ENCODE assay signal across 13 cellular contexts in genomic region chr16:70689970-70690905, GRCh38. TPM values are rescaled to one million over a fixed set of nuclear protein-coding genes. Genes with fewer than 3 reads are reported as not detected.
DNase-seq lines count a peak whose midpoint lies in the region; ATAC-seq and TF ChIP-seq lines count a peak whose summit lies in the region.
"Had no signal": no experiment of that assay in that cellular context is flagged by ENCODE, and none has a peak within 500 bp of the region (broad histone marks: within the 10 kb centered on the region; RNA-seq: fewer than 3 reads in every experiment).

No MANE protein-coding gene starts in this region.

- peaks cover 32 to 72% of the 10 kb centered on the region in 2 donors for H3K4me1 ChIP-seq in adrenal gland (replicated peaks in 1 of 2)
- peaks cover 91 to 92% (median 91%) of the 10 kb centered on the region in 3 donors for H3K4me1 ChIP-seq in skeletal muscle tissue (ENCODE audit: control insufficient read depth in 3 of 3, insufficient read depth in 3 of 3, low read length in 3 of 3)

- TF ChIP-seq POLR2A in adrenal gland (IDR thresholded peaks at IDR 0.05): no peak

- peaks cover 2% of the 10 kb centered on the region for H3K4me1 Mint-ChIP-seq in CD4-positive, alpha-beta T cell (ENCODE audit: low read depth)
- peaks cover 2% of the 10 kb centered on the region for H3K4me1 Mint-ChIP-seq in activated CD4-positive, alpha-beta memory T cell treated with anti-CD3 and anti-CD28 coated beads, Interleukin-2, amount 10 ng/mL, durations not matched to agents 7 days and 5 days

- H3K36me3 Mint-ChIP-seq in CD4-positive, alpha-beta T cell (ENCODE audit: low read depth): no peaks in the 10 kb centered on the region
- no peaks in the 10 kb centered on the region for H3K36me3 Mint-ChIP-seq in activated CD4-positive, alpha-beta memory T cell treated with anti-CD3 and anti-CD28 coated beads, Interleukin-2, amount 10 ng/mL, durations not matched to agents 7 days and 5 days (ENCODE audit: low read depth)

- H3K27ac ChIP-seq in CD4-positive, alpha-beta T cell (ENCODE audit: low read depth, low read length): no peak overlapping the region
- H3K27ac ChIP-seq in adrenal gland: peak overlapping the region in 4 of 5 donors; percentile 70 to 96 (median 87)
- peak overlapping the region; percentile 96 for H3K27ac ChIP-seq in layer of hippocampus (ENCODE audit: low read depth, low read length)
- peak overlapping the region; percentile 96 for H3K27ac ChIP-seq in skeletal muscle tissue (ENCODE audit: low read depth, low read length)

- WGBS in adrenal gland, 4 donors: 84 to 89% (median 87%) methylated on average over 7 to 16 of the region's 16 CpGs

- POLR2A ChIA-PET in CD4-positive, alpha-beta T cell (lab: Charles Lee): no interaction called here
- POLR2A ChIA-PET in activated CD4-positive, alpha-beta memory T cell treated with anti-CD3 and anti-CD28 coated beads, Interleukin-2, amount 10 ng/mL, durations not matched to agents 7 days and 5 days (lab: Charles Lee): no interaction called here

- no peaks in the 10 kb centered on the region for H3K36me3 ChIP-seq in adrenal gland (replicated peaks in 1 of 2)
- no peaks in the 10 kb centered on the region for H3K36me3 ChIP-seq in skeletal muscle tissue (ENCODE audit: control insufficient read depth in 3 of 3, insufficient read depth in 3 of 3, low read length in 3 of 3)

- intact Hi-C loops in CD4-positive, alpha-beta T cell (cut with DNase I, micrococcal nuclease): no loop called here
- intact Hi-C loops in adrenal gland (cut with DNase I): no loop called here

- TF ChIP-seq CTCF in CD4-positive, alpha-beta T cell (IDR thresholded peaks at IDR 0.05): no peak
- TF ChIP-seq CTCF in adrenal gland (IDR thresholded peaks at IDR 0.05): no peak

- H3K27me3 ChIP-seq in CD4-positive, alpha-beta T cell (ENCODE audit: control insufficient read depth, insufficient read depth, low read length): peaks cover 2% of the 10 kb centered on the region
- H3K27me3 ChIP-seq in adrenal gland (no peaks in the 10 kb centered on the region), layer of hippocampus (ENCODE audit: control insufficient read depth, insufficient read depth, low read length) (no peaks in the 10 kb centered on the region), skeletal muscle tissue (ENCODE audit: control insufficient read depth in 3 of 3, insufficient read depth in 3 of 3, low read length in 3 of 3) (no peaks in the 10 kb centered on the region)

- H3K9ac ChIP-seq in skeletal muscle tissue (ENCODE audit: low read depth in 1 of 3, low read length in 3 of 3): peak overlapping the region; percentile 50 to 82 (median 70)

- no peak overlapping the region for H3K27ac Mint-ChIP-seq in CD4-positive, alpha-beta T cell
- no peak overlapping the region for H3K27ac Mint-ChIP-seq in activated CD4-positive, alpha-beta memory T cell treated with anti-CD3 and anti-CD28 coated beads, Interleukin-2, amount 10 ng/mL, durations not matched to agents 7 days and 5 days
- H3K27ac Mint-ChIP-seq: dendritic cell treated with granulocyte-macrophage colony-stimulating factor and Interleukin-4, amounts not matched to agents 40 ng/mL and 50 ng/mL, for 4 days had no signal

- H3K9me3 ChIP-seq in CD4-positive, alpha-beta T cell (ENCODE audit: control insufficient read depth, low read length): no peaks in the 10 kb centered on the region
- no peaks in the 10 kb centered on the region for H3K9me3 ChIP-seq in adrenal gland (replicated peaks in 1 of 3)
- no peaks in the 10 kb centered on the region for H3K9me3 ChIP-seq in skeletal muscle tissue (ENCODE audit: control insufficient read depth in 3 of 3, low read length in 3 of 3)

- no peak for ATAC-seq in CD4-positive, alpha-beta T cell (ENCODE audit: poor library complexity)

- H3K27me3 Mint-ChIP-seq in CD4-positive, alpha-beta T cell: peaks cover 3% of the 10 kb centered on the region
- H3K27me3 Mint-ChIP-seq in activated CD4-positive, alpha-beta memory T cell treated with anti-CD3 and anti-CD28 coated beads, Interleukin-2, amount 10 ng/mL, durations not matched to agents 7 days and 5 days: peaks cover 6% of the 10 kb centered on the region

- peak overlapping the region; percentile 20 for H3K4me3 Mint-ChIP-seq in CD4-positive, alpha-beta T cell
- H3K4me3 Mint-ChIP-seq in activated CD4-positive, alpha-beta memory T cell treated with anti-CD3 and anti-CD28 coated beads, Interleukin-2, amount 10 ng/mL, durations not matched to agents 7 days and 5 days: no peak overlapping the region
- H3K4me3 Mint-ChIP-seq: dendritic cell treated with granulocyte-macrophage colony-stimulating factor and Interleukin-4, amounts not matched to agents 40 ng/mL and 50 ng/mL, for 4 days had no signal

- H3K9me3 Mint-ChIP-seq in CD4-positive, alpha-beta T cell: no peaks in the 10 kb centered on the region
- no peaks in the 10 kb centered on the region for H3K9me3 Mint-ChIP-seq in activated CD4-positive, alpha-beta memory T cell treated with anti-CD3 and anti-CD28 coated beads, Interleukin-2, amount 10 ng/mL, durations not matched to agents 7 days and 5 days
- H3K9me3 Mint-ChIP-seq: dendritic cell treated with granulocyte-macrophage colony-stimulating factor and Interleukin-4, amounts not matched to agents 40 ng/mL and 50 ng/mL, for 4 days had no signal

- DNase-seq in CD4-positive, alpha-beta T cell: no peak
- DNase-seq in adrenal gland (no peak), NCI-H1105 treated with DMSO at 0.1 percent for 48 hours (lab: John Stamatoyannopoulos, UW) (no peak), NOMO-1 treated with dmso at 0.1 percent for 144 hours (lab: John Stamatoyannopoulos, UW; ENCODE audit: unreplicated experiment) (no peak), NCI-H446 treated with DMSO at 0.1 percent for 48 hours (lab: John Stamatoyannopoulos, UW) (no peak)
- DNase-seq in activated CD4-positive, alpha-beta memory T cell treated with anti-CD3 and anti-CD28 coated beads, Interleukin-2, amount 10 ng/mL, durations not matched to agents 7 days and 5 days: no peak
- DNase-seq: activated gamma-delta T cell treated with Interleukin-2 at 50 U/mL for 16 hours; head of caudate nucleus; midbrain; stimulated activated naive CD4-positive, alpha-beta T cell had no signal

- CTCF ChIA-PET in CD4-positive, alpha-beta T cell (lab: Charles Lee): no interaction called here
- CTCF ChIA-PET in activated CD4-positive, alpha-beta memory T cell treated with anti-CD3 and anti-CD28 coated beads, Interleukin-2, amount 10 ng/mL, durations not matched to agents 7 days and 5 days (lab: Charles Lee): no interaction called here

- H3K4me3 ChIP-seq in adrenal gland: no peak overlapping the region
- H3K4me3 ChIP-seq in skeletal muscle tissue (ENCODE audit: low read length in 3 of 3): no peak overlapping the region

RNA-seq across cellular contexts. Expression of gene MTSS2, which starts 4.4 kb away (rescaled TPM):
- 10 to 100 TPM; 15.4 to 16.4 TPM for total RNA-seq in CD4-positive, alpha-beta T cell
- total RNA-seq in adrenal gland (100 to 1,000 TPM in 1 of 8 donors, 10 to 100 TPM in 7; 60.1 to 127 (median 76.2) TPM), skeletal muscle tissue (18.8 TPM)
- 100 to 1,000 TPM in 1 of 3 donors, 10 to 100 TPM in 2; 32.4 to 145 (median 39.2) TPM for polyA plus RNA-seq in adrenal gland
- 1 to 10 TPM; 3.3 TPM for total RNA-seq in activated CD4-positive, alpha-beta memory T cell treated with anti-CD3 and anti-CD28 coated beads, Interleukin-2, amount 10 ng/mL, durations not matched to agents 7 days and 5 days

RNA-seq across cellular contexts. Expression of gene IL34, which starts 43.9 kb away (rescaled TPM):
- total RNA-seq in CD4-positive, alpha-beta T cell: under 1 TPM; 0.84 to 0.88 TPM
- total RNA-seq in adrenal gland: 10 to 100 TPM; 16.8 to 62.9 (median 40.3) TPM
- polyA plus RNA-seq in adrenal gland: 10 to 100 TPM in 2 of 3 donors, 1 to 10 TPM in 1; 3.2 to 36.5 (median 35.0) TPM
- total RNA-seq in skeletal muscle tissue: 6.8 TPM
- total RNA-seq in activated CD4-positive, alpha-beta memory T cell treated with anti-CD3 and anti-CD28 coated beads, Interleukin-2, amount 10 ng/mL, durations not matched to agents 7 days and 5 days: not detected
